ENCODE assay signal across 8 cellular contexts in the genomic region with DNA sequence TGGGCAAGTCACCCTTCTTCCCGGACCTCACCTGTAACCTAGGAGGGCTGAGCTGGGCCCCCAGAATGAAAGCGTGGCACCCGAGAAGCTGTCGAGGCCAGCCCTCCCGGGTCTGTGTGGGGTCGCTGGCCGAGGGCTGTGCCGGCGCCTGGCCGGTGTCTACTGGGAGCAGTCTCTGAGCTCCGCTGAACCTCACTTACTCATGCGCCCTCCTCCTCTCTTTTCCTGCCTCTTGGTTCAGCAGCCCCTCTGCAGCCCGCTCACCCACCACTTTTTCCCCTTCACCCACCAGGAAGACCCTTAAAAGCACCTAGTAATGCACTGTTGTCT. TPM values are rescaled to one million over a fixed set of nuclear protein-coding genes. Genes with fewer than 3 reads are reported as not detected.
A peak's percentile ranks its signal among the peaks of the same experiment; 100 is the strongest.
DNase-seq lines count a peak whose midpoint lies in the region; ATAC-seq and TF ChIP-seq lines count a peak whose summit lies in the region.

No MANE protein-coding gene starts in this region.

- intact Hi-C loops in lower leg skin (cut with DNase I; ENCODE audit: low total_unique reads): no loop called here

- ATAC-seq in activated T-cell treated with anti-CD3 and anti-CD28 coated beads, Interleukin-2, amount 50 U/mL, for 72 hours (replicated peaks in 1 of 2): peak; percentile 44 to 52
- ATAC-seq in HG02623 (IDR thresholded peaks at IDR 0.05; ENCODE audit: unreplicated experiment): no peak

- H3K27me3 ChIP-seq in HUES6 (ENCODE audit: control insufficient read depth, insufficient read depth, low read length) (peaks cover 25% of the 10 kb centered on the region), brain microvascular endothelial cell (replicated peaks) (no peaks in the 10 kb centered on the region)

- peaks cover 26% of the 10 kb centered on the region for H3K4me1 Mint-ChIP-seq in activated T-cell treated with anti-CD3 and anti-CD28 coated beads, Interleukin-2, amount 50 U/mL, for 72 hours (ENCODE audit: low read depth)
- peaks cover 5% of the 10 kb centered on the region for H3K4me1 Mint-ChIP-seq in type B pancreatic cell (ENCODE audit: unreplicated experiment)

- no peak overlapping the region for H3K27ac Mint-ChIP-seq in activated T-cell treated with anti-CD3 and anti-CD28 coated beads, Interleukin-2, amount 50 U/mL, for 72 hours
- H3K27ac Mint-ChIP-seq in type B pancreatic cell: peak overlapping the region; percentile 55

- peaks cover 6% of the 10 kb centered on the region for H3K27me3 Mint-ChIP-seq in activated T-cell treated with anti-CD3 and anti-CD28 coated beads, Interleukin-2, amount 50 U/mL, for 72 hours (ENCODE audit: low read depth)
- peaks cover 13% of the 10 kb centered on the region for H3K27me3 Mint-ChIP-seq in type B pancreatic cell

- TF ChIP-seq CTCF in brain microvascular endothelial cell (IDR thresholded peaks at IDR 0.05; ENCODE audit: low read depth, low read length, missing control alignments) (no peak), lower leg skin (IDR thresholded peaks at IDR 0.05) (no peak), type B pancreatic cell (conservative IDR thresholded peaks at IDR 0.05) (peak; percentile 27)

- H3K9ac ChIP-seq in HUES6 (ENCODE audit: low read length): peak overlapping the region; percentile 58

- DNase-seq in activated T-cell treated with anti-CD3 and anti-CD28 coated beads, Interleukin-2, amount 50 U/mL, for 72 hours: peak in 1 of 2 donors; percentile 9
- DNase-seq in activated T-cell treated with anti-CD3 and anti-CD28 coated beads, Interleukin-2, amount 50 U/mL, for 1 hour: no peak
- no peak for DNase-seq in brain microvascular endothelial cell
- DNase-seq in lower leg skin (ENCODE audit: low spot score in 2 of 2): no peak
- no peak for DNase-seq in type B pancreatic cell (ENCODE audit: extremely low spot score, unreplicated experiment)
- no peak for DNase-seq in DMS53 (lab: John Stamatoyannopoulos, UW)

- H3K9me3 Mint-ChIP-seq in activated T-cell treated with anti-CD3 and anti-CD28 coated beads, Interleukin-2, amount 50 U/mL, for 72 hours: no peaks in the 10 kb centered on the region
- H3K9me3 Mint-ChIP-seq in type B pancreatic cell: no peaks in the 10 kb centered on the region

- H3K27ac ChIP-seq in HUES6 (ENCODE audit: low read depth, low read length) (no peak overlapping the region), brain microvascular endothelial cell (peak overlapping the region; percentile 53)

- in situ Hi-C loops in brain microvascular endothelial cell (cut with HindIII; ENCODE audit: low pct_ligation_motif_present, low sequenced_read_pairs): no loop called here

- H3K36me3 ChIP-seq in HUES6 (ENCODE audit: control insufficient read depth, insufficient read depth, low read length): no peaks in the 10 kb centered on the region
- H3K36me3 ChIP-seq in brain microvascular endothelial cell (replicated peaks): no peaks in the 10 kb centered on the region

- no peak for TF ChIP-seq POLR2A in lower leg skin (IDR thresholded peaks at IDR 0.05)

- H3K4me1 ChIP-seq in HUES6 (ENCODE audit: control insufficient read depth, insufficient read depth, low read length): peaks cover 6% of the 10 kb centered on the region; the same call in 1 of the 2 replicates

- 0 out of 2 replicates have a peak, but pooled peaks cover 3% of the 10 kb centered on the region for H3K9me3 ChIP-seq in HUES6 (ENCODE audit: control insufficient read depth, insufficient read depth, low read depth, low read length)

- H3K4me3 ChIP-seq in HUES6 (ENCODE audit: low read depth, low read length) (peak overlapping the region; percentile 83), brain microvascular endothelial cell (ENCODE audit: low read depth, low read length) (peak overlapping the region; percentile 87), lower leg skin (ENCODE audit: low read depth, poor library complexity, severe bottlenecking) (peak overlapping the region; percentile 60)

- WGBS in lower leg skin, 2 donors: 1 to 3% methylated on average over 13 of the region's 13 CpGs

- no peaks in the 10 kb centered on the region for H3K36me3 Mint-ChIP-seq in activated T-cell treated with anti-CD3 and anti-CD28 coated beads, Interleukin-2, amount 50 U/mL, for 72 hours (ENCODE audit: insufficient read depth in 2 of 2)
- no peaks in the 10 kb centered on the region for H3K36me3 Mint-ChIP-seq in type B pancreatic cell

- H3K4me3 Mint-ChIP-seq in activated T-cell treated with anti-CD3 and anti-CD28 coated beads, Interleukin-2, amount 50 U/mL, for 72 hours: peak overlapping the region; percentile 96 to 97
- peak overlapping the region; percentile 91 for H3K4me3 Mint-ChIP-seq in type B pancreatic cell

RNA-seq across cellular contexts. Expression of gene HYKK, which starts 0.4 kb away (rescaled TPM):
- total RNA-seq in activated T-cell treated with anti-CD3 and anti-CD28 coated beads, Interleukin-2, amount 50 U/mL, for 72 hours: 1 to 10 TPM; 2.8 to 2.9 TPM
- total RNA-seq in lower leg skin (1 to 10 TPM; 2.9 to 5.5 (median 4.1) TPM), type B pancreatic cell (ENCODE audit: low replicate concordance) (3.3 and 6.8 TPM in 2 replicates)

RNA-seq across cellular contexts. Expression of gene PSMA4, which starts 32.4 kb away (rescaled TPM):
- total RNA-seq in activated T-cell treated with anti-CD3 and anti-CD28 coated beads, Interleukin-2, amount 50 U/mL, for 72 hours: 100 to 1,000 TPM; 207 to 216 TPM
- total RNA-seq in lower leg skin (100 to 1,000 TPM in 2 of 4 donors, 10 to 100 TPM in 2; 59.0 to 143 (median 101) TPM), type B pancreatic cell (ENCODE audit: low replicate concordance) (182 and 209 TPM in 2 replicates)

RNA-seq across cellular contexts. Expression of gene CHRNA5, which starts 57.5 kb away (rescaled TPM):
- total RNA-seq in activated T-cell treated with anti-CD3 and anti-CD28 coated beads, Interleukin-2, amount 50 U/mL, for 72 hours: 1 to 10 TPM; 2.6 to 3.1 TPM
- total RNA-seq in lower leg skin (under 1 TPM; 0.27 to 0.84 (median 0.64) TPM), type B pancreatic cell (ENCODE audit: low replicate concordance) (2.3 and 11.5 TPM in 2 replicates)
